Comparison of ENCODE assay signal across 14 cellular contexts in genomic region chr14:78752789-78753188, GRCh38.
DNase-seq lines count a peak whose midpoint lies in the region; ATAC-seq lines count a peak whose summit lies in the region.
"Had no signal": no experiment of that assay in that cellular context is flagged by ENCODE, and none has a peak within 500 bp of the region (broad histone marks: within the 10 kb centered on the region; RNA-seq: fewer than 3 reads in every experiment).

No MANE protein-coding gene starts in this region.

- no peaks in the 10 kb centered on the region for H3K4me1 Mint-ChIP-seq in T-cell

- no peak for ATAC-seq in T-cell (replicated peaks in 1 of 4)
- ATAC-seq: activated CD8-positive, alpha-beta T cell treated with anti-CD3 and anti-CD28 coated beads, Interleukin-2, amount 10 ng/mL, durations not matched to agents 7 days and 5 days had no signal

- H3K4me3 Mint-ChIP-seq in T-cell, result no peak overlapping the region
- H3K4me3 Mint-ChIP-seq: activated CD8-positive, alpha-beta T cell treated with anti-CD3 and anti-CD28 coated beads, Interleukin-2, amount 10 ng/mL, durations not matched to agents 7 days and 5 days had no signal

- intact Hi-C loops in head of caudate nucleus (cut with DNase I), result no loop called here

- no peaks in the 10 kb centered on the region for H3K9me3 Mint-ChIP-seq in T-cell

- no peak overlapping the region for H3K27ac Mint-ChIP-seq in T-cell
- H3K27ac Mint-ChIP-seq: activated CD8-positive, alpha-beta T cell treated with anti-CD3 and anti-CD28 coated beads, Interleukin-2, amount 10 ng/mL, durations not matched to agents 7 days and 5 days had no signal

- no peaks in the 10 kb centered on the region for H3K36me3 Mint-ChIP-seq in T-cell

- CTCF ChIA-PET in T-cell (lab: Charles Lee), result no interaction called here

- peaks cover 0 to 3% of the 10 kb centered on the region in 2 donors for H3K27me3 Mint-ChIP-seq in T-cell

- peak; percentile 42 for DNase-seq in NCI-H748 (lab: John Stamatoyannopoulos, UW; ENCODE audit: unreplicated experiment)
- no peak for DNase-seq in NCI-H748 treated with DMSO at 0.1 percent for 48 hours (lab: John Stamatoyannopoulos, UW)
- DNase-seq in HT-29 (ENCODE audit: low spot score), result peak; percentile 48
- DNase-seq in head of caudate nucleus, result peak; percentile 19 to 86 (median 58)
- no peak for DNase-seq in GM03348 (ENCODE audit: low spot score)
- no peak for DNase-seq in T-cell
- DNase-seq in NCI-H1930 (lab: John Stamatoyannopoulos, UW), result no peak
- no peak for DNase-seq in NCI-H226
- DNase-seq: activated CD8-positive, alpha-beta T cell treated with anti-CD3 and anti-CD28 coated beads, Interleukin-2, amount 10 ng/mL, durations not matched to agents 7 days and 5 days; activated effector memory CD4-positive, alpha-beta T cell treated with anti-CD3 and anti-CD28 coated beads, Interleukin-2, amount 50 U/mL, for 16 hours; effector CD4-positive, alpha-beta T cell; Karpas-422; mesendoderm; spleen had no signal

- POLR2A ChIA-PET in T-cell (lab: Charles Lee), result no interaction called here

Comparison
In these comparisons a context has a peak if more than half of its experiments do, and no peak if none do; other contexts are left out.
1. DNase-seq: peak in NCI-H748 (single experiment), HT-29 (single experiment) and head of caudate nucleus (42 of 42); none in NCI-H748 treated with DMSO at 0.1 percent for 48 hours (single experiment), GM03348 (single experiment), T-cell (0 of 34), NCI-H1930 (0 of 2) and NCI-H226 (single experiment).